In the genomic region with DNA sequence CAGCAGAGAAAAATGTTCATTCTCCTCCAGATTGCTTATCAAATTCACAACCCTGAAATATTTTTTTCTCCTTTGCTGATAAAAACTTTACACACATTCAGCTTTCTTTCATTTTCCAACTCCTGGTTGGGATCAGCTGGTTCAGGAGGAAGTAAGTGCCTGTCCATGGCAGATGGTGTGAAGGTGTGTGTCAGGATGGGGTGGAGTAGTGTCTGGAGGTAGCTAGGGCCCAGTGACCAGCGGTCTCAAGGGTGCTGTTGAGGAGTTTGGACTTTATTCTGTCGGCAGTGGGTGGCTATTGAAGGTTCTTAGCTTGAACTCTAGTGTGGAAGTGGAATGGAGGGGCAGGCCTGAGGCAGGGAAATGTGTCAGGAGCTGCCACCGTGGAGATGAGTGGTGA, we compare ENCODE assay signal across 16 cellular contexts.
"Had no signal": no experiment of that assay in that cellular context is flagged by ENCODE, and none has a peak within 500 bp of the region (broad histone marks: within the 10 kb centered on the region; RNA-seq: fewer than 3 reads in every experiment).

No MANE protein-coding gene starts in this region.

- ATAC-seq: natural killer cell, right cardiac atrium had no signal

- DNase-seq: colonic mucosa; dermis blood vessel endothelial cell; endodermal cell; foreskin melanocyte; natural killer cell; nucleus accumbens; ovary; right cardiac atrium; stimulated activated CD4-positive, alpha-beta T cell treated with anti-CD3 and anti-CD28 coated beads, Interleukin-2, amount 100 ng/mL, for 48 hours; stimulated activated naive CD8-positive, alpha-beta T cell treated with anti-CD3 and anti-CD28 coated beads, Interleukin-15, Interleukin-2, amounts not matched to agents 100 U/mL and 50 U/mL, for 24 hours; thyroid gland; uterus had no signal

- H3K4me1 Mint-ChIP-seq: endodermal cell, natural killer cell, neural progenitor cell had no signal

- H3K27me3 Mint-ChIP-seq: progenitor cell of endocrine pancreas had no signal

- H3K4me3 Mint-ChIP-seq: endodermal cell, natural killer cell, neural progenitor cell had no signal

- H3K27ac Mint-ChIP-seq: endodermal cell, neural progenitor cell, progenitor cell of endocrine pancreas had no signal

- H3K9me3 ChIP-seq: colonic mucosa, ovary, suprapubic skin, thyroid gland, upper lobe of left lung, uterus had no signal

- H3K9me3 Mint-ChIP-seq: endodermal cell, natural killer cell, neural progenitor cell had no signal
